19 cellular contexts compared by ENCODE assay signal in the genomic region with DNA sequence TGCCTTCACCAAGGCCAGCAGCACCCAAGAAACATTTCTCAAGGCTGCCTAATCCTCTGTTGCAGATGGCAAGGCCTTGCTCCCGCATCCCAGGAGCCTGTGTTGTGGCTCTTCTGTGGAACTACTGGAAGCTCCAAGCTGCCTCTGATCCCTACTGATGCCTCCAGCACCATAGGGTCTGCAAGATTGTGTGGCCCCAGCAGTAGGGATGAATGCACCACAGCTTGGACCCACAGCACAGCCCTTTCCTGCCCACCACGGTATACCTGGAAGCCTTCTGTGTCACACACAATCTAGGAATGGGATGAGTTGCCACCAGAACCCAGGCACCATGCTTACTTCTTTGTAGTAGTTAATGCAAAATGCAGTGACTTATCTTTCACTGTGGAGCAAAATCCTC.
A peak's percentile ranks its signal among the peaks of the same experiment; 100 is the strongest.
DNase-seq lines count a peak whose midpoint lies in the region; ATAC-seq and TF ChIP-seq lines count a peak whose summit lies in the region.
"Had no signal": no experiment of that assay in that cellular context is flagged by ENCODE, and none has a peak within 500 bp of the region (broad histone marks: within the 10 kb centered on the region; RNA-seq: fewer than 3 reads in every experiment).

No MANE protein-coding gene starts in this region.

- WGBS in lung, 2 donors = 86 to 91% methylated on average over 2 of the region's 2 CpGs

- DNase-seq in coronary artery (ENCODE audit: low spot score) (peak; percentile 29), lung (ENCODE audit: low spot score) (peak; percentile 15), osteocyte (ENCODE audit: extremely low spot score, unreplicated experiment) (peak; percentile 65), GM13976 (ENCODE audit: low spot score) (no peak), NCI-H1417 (lab: John Stamatoyannopoulos, UW) (no peak)
- DNase-seq: 8988T; ACHN; AML-193; Caco-2; Calu3; CD4-positive, alpha-beta T cell; CD8-positive, alpha-beta T cell; DMS79 treated with DMSO at 0.1 percent for 48 hours; GF-D8 had no signal

- no peaks in the 10 kb centered on the region for H3K4me1 ChIP-seq in lung (ENCODE audit: control insufficient read depth in 2 of 2, insufficient read depth in 2 of 2, low read length in 2 of 2)
- H3K4me1 ChIP-seq: Caco-2 had no signal

- H3K27ac ChIP-seq in coronary artery = no peak overlapping the region
- no peak overlapping the region for H3K27ac ChIP-seq in lung (ENCODE audit: low read depth in 1 of 2, low read length in 1 of 2)
- H3K27ac ChIP-seq: BLaER1 treated with 17β-estradiol and CSF1 and Interleukin-3, amounts not matched to agents 10 nM and 100 nM; C4-2B had no signal

- H3K4me3 Mint-ChIP-seq in osteocyte (ENCODE audit: unreplicated experiment) = no peak overlapping the region
- no peak overlapping the region for H3K4me3 Mint-ChIP-seq in stimulated activated memory B cell treated with anti-CD40 and anti-IgM and Interleukin-4, amounts not matched to agents 10 μg/mL and 1 μg/mL and 100 μg/mL, for 72 hours
- H3K4me3 Mint-ChIP-seq: B cell; CD4-positive, alpha-beta T cell; CD8-positive, alpha-beta T cell had no signal

- no peaks in the 10 kb centered on the region for H3K27me3 ChIP-seq in lung (ENCODE audit: control insufficient read depth, insufficient read depth)
- H3K27me3 ChIP-seq: BLaER1 treated with 17β-estradiol and CSF1 and Interleukin-3, amounts not matched to agents 10 nM and 100 nM had no signal

- H3K27me3 Mint-ChIP-seq in osteocyte (ENCODE audit: unreplicated experiment) = peaks cover 17% of the 10 kb centered on the region
- H3K27me3 Mint-ChIP-seq in stimulated activated memory B cell treated with anti-CD40 and anti-IgM and Interleukin-4, amounts not matched to agents 10 μg/mL and 1 μg/mL and 100 μg/mL, for 72 hours = peaks cover 11% of the 10 kb centered on the region

- TF ChIP-seq CTCF in coronary artery (IDR thresholded peaks at IDR 0.05) (no peak), lung (IDR thresholded peaks at IDR 0.05; ENCODE audit: control extremely low read depth, extremely low read depth) (no peak), osteocyte (IDR thresholded peaks at IDR 0.05) (no peak), GM13976 (IDR thresholded peaks at IDR 0.05; ENCODE audit: borderline replicate concordance, control extremely low read depth, extremely low read depth, insufficient read depth, missing control alignments) (no peak)

- peaks cover 18% of the 10 kb centered on the region for H3K4me1 Mint-ChIP-seq in osteocyte (ENCODE audit: unreplicated experiment)
- no peaks in the 10 kb centered on the region for H3K4me1 Mint-ChIP-seq in stimulated activated memory B cell treated with anti-CD40 and anti-IgM and Interleukin-4, amounts not matched to agents 10 μg/mL and 1 μg/mL and 100 μg/mL, for 72 hours
- H3K4me1 Mint-ChIP-seq: B cell had no signal

- no peaks in the 10 kb centered on the region for H3K9me3 Mint-ChIP-seq in osteocyte (ENCODE audit: unreplicated experiment)
- H3K9me3 Mint-ChIP-seq in stimulated activated memory B cell treated with anti-CD40 and anti-IgM and Interleukin-4, amounts not matched to agents 10 μg/mL and 1 μg/mL and 100 μg/mL, for 72 hours = no peaks in the 10 kb centered on the region
- H3K9me3 Mint-ChIP-seq: CD4-positive, alpha-beta T cell; CD8-positive, alpha-beta T cell had no signal

- in situ Hi-C loops in GM13976 (cut with MboI; ENCODE audit: low sequenced_read_pairs, unreplicated experiment) = no loop called here

- ATAC-seq in lung (ENCODE audit: insufficient read depth, low FRiP score) = no peak
- ATAC-seq in stimulated activated memory B cell treated with anti-CD40 and anti-IgM and Interleukin-4, amounts not matched to agents 10 μg/mL and 1 μg/mL and 100 μg/mL, for 72 hours = peak; percentile 24
- ATAC-seq in HG02763 (IDR thresholded peaks at IDR 0.05; ENCODE audit: unreplicated experiment) = no peak
- ATAC-seq: CD8-positive, alpha-beta T cell had no signal

- no peaks in the 10 kb centered on the region for H3K36me3 ChIP-seq in lung (ENCODE audit: control insufficient read depth in 2 of 2, insufficient read depth in 2 of 2, low read length in 2 of 2)
- H3K36me3 ChIP-seq: BLaER1 treated with 17β-estradiol and CSF1 and Interleukin-3, amounts not matched to agents 10 nM and 100 nM had no signal

- H3K36me3 Mint-ChIP-seq in osteocyte (ENCODE audit: unreplicated experiment) = no peaks in the 10 kb centered on the region
- no peaks in the 10 kb centered on the region for H3K36me3 Mint-ChIP-seq in stimulated activated memory B cell treated with anti-CD40 and anti-IgM and Interleukin-4, amounts not matched to agents 10 μg/mL and 1 μg/mL and 100 μg/mL, for 72 hours
- H3K36me3 Mint-ChIP-seq: CD8-positive, alpha-beta T cell had no signal

- H3K9me3 ChIP-seq in lung (ENCODE audit: control insufficient read depth in 2 of 2, insufficient read depth in 1 of 2, low read length in 1 of 2) = peaks cover 0 to 6% of the 10 kb centered on the region in 2 donors
- H3K9me3 ChIP-seq: Caco-2 had no signal

- H3K4me3 ChIP-seq in coronary artery = no peak overlapping the region
- H3K4me3 ChIP-seq in lung = no peak overlapping the region
- H3K4me3 ChIP-seq: BLaER1 treated with 17β-estradiol and CSF1 and Interleukin-3, amounts not matched to agents 10 nM and 100 nM had no signal

- H3K27ac Mint-ChIP-seq in osteocyte (ENCODE audit: unreplicated experiment) = no peak overlapping the region
- H3K27ac Mint-ChIP-seq in stimulated activated memory B cell treated with anti-CD40 and anti-IgM and Interleukin-4, amounts not matched to agents 10 μg/mL and 1 μg/mL and 100 μg/mL, for 72 hours = no peak overlapping the region
- H3K27ac Mint-ChIP-seq: B cell; CD4-positive, alpha-beta T cell; CD8-positive, alpha-beta T cell had no signal

Comparison
In these comparisons a context has a peak if more than half of its experiments do, and no peak if none do; other contexts are left out.
1. DNase-seq: peak in coronary artery (single experiment), lung (single experiment) and osteocyte (single experiment); none in GM13976 (single experiment) and NCI-H1417 (0 of 3).